ENCODE assay signal across 24 cellular contexts in the genomic region with DNA sequence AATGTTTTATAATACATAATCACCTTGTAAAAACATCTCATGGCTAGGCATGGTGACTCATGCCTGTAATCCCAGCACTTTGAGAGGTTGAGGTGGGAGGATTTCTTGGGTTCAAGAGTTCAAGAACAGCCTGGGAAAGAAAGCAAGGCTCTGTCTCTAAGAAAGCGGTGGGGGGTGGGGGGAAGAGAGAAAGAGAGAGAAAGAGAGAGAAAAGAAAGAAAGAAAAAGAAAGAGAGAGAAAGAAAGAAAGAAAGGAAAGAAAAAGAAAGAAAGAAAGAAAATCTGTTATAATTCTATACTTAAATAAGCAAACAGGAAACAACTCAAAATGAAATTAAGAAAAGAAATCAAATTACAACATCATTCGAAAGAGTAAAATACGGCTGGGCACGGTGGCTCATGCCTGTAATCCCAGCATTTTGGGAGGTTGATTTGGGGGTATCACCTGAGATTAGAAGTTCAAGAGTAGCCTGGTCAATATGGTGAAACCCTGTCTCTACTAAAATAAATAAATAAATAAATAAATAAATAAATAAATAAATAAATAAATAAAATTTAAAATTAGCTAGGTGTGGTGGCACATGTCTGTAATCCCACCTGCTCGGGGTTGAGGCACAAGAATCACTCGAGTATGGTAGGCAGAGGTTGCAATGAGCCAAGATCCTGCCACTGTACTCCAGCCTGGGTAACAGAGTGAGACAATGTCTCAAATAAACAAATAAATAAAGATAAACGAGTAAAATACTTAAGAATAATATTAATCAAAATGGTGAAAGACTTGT.
DNase-seq lines count a peak whose midpoint lies in the region; ATAC-seq, FAIRE-seq and TF ChIP-seq lines count a peak whose summit lies in the region.
"Had no signal": no experiment of that assay in that cellular context is flagged by ENCODE, and none has a peak within 500 bp of the region (broad histone marks: within the 10 kb centered on the region; RNA-seq: fewer than 3 reads in every experiment).

No MANE protein-coding gene starts in this region.

- TF ChIP-seq CTCF in HEK293 (tag by site-specific recombination; IDR thresholded peaks at IDR 0.05) (no peak), K562 (IDR thresholded peaks at IDR 0.05 in 2 of 3, conservative IDR thresholded peaks at IDR 0.05 in 1 of 3; ENCODE audit: insufficient read depth in 2 of 3, low read depth in 1 of 3, low read length in 3 of 3) (no peak)

- no peak for TF ChIP-seq RAD21 in K562 (CRISPR knock-in tag; conservative IDR thresholded peaks at IDR 0.05 in 1 of 2, IDR thresholded peaks at IDR 0.05 in 1 of 2)

- 2% methylated on average over 7 of the region's 7 CpGs for WGBS in K562 (ENCODE audit: insufficient coverage, low coverage, missing lambda C conversion rate)

- H3K9me1 ChIP-seq in K562 (ENCODE audit: control insufficient read depth, insufficient read depth, low read length), result no peaks in the 10 kb centered on the region

- no peak for ATAC-seq in K562
- no peak for ATAC-seq in HG02938 (IDR thresholded peaks at IDR 0.05; ENCODE audit: unreplicated experiment)
- ATAC-seq: CD8-positive, alpha-beta T cell; GM12878 had no signal

- intact Hi-C loops in K562 (cut with micrococcal nuclease), result no loop called here

- no TSS peak for BruUV-seq in K562 (replicated peaks; lab: Mats Ljungman, UMichigan)

- H3K9me3 ChIP-seq in HEK293 (ENCODE audit: control insufficient read depth, insufficient read depth, low read depth, low read length), result no peaks in the 10 kb centered on the region
- H3K9me3 ChIP-seq in K562 (replicated peaks; ENCODE audit: control insufficient read depth, insufficient read depth, low read depth, low read length), result no peaks in the 10 kb centered on the region

- H3K9ac ChIP-seq in K562 (ENCODE audit: insufficient read depth in 1 of 2, low read depth in 2 of 2, low read length in 2 of 2), result no peak overlapping the region
- H3K9ac ChIP-seq: BLaER1 treated with 17β-estradiol and CSF1 and Interleukin-3, amounts not matched to agents 10 nM and 100 nM had no signal

- no peak for FAIRE-seq in K562 (lab: Jason Lieb, UNC)
- FAIRE-seq: A204.1, GM12878, GM12892, GM18507 had no signal

- H3K4me2 ChIP-seq in K562 (ENCODE audit: insufficient read depth, low read length), result no peak overlapping the region
- H3K4me2 ChIP-seq: BLaER1 treated with 17β-estradiol and CSF1 and Interleukin-3, amounts not matched to agents 10 nM and 100 nM had no signal

- in situ Hi-C loops in K562 (cut with MboI), result no loop called here

- no peaks in the 10 kb centered on the region for H3K36me3 ChIP-seq in HEK293 (ENCODE audit: control insufficient read depth in 2 of 2, insufficient read depth in 1 of 2, low read length in 2 of 2)
- H3K36me3 ChIP-seq in K562 (ENCODE audit: control insufficient read depth, insufficient read depth, low read length), result no peaks in the 10 kb centered on the region
- H3K36me3 ChIP-seq: BLaER1 treated with 17β-estradiol and CSF1 and Interleukin-3, amounts not matched to agents 10 nM and 100 nM had no signal

- H3K27ac ChIP-seq in HEK293 (ENCODE audit: extremely low read depth, low read depth, low read length) (no peak overlapping the region), K562 (ENCODE audit: extremely low read depth, low read depth, low read length) (no peak overlapping the region)
- H3K27ac ChIP-seq: BLaER1 treated with 17β-estradiol and CSF1 and Interleukin-3, amounts not matched to agents 10 nM and 100 nM; C4-2B had no signal

- no peak overlapping the region for H2AFZ ChIP-seq in K562 (ENCODE audit: low read depth, low read length)

- DNase-seq in K562 (ENCODE audit: extremely low read depth in 1 of 4, low spot score in 3 of 4), result no peak
- DNase-seq in iris pigment epithelial cell (ENCODE audit: low read depth), result peak; percentile 18
- no peak for DNase-seq in SHP77 treated with DMSO at 0.1 percent for 48 hours (lab: John Stamatoyannopoulos, UW)
- DNase-seq in COLO668 (lab: John Stamatoyannopoulos, UW; ENCODE audit: unreplicated experiment), result no peak
- DNase-seq: 8988T; AML-193; CD4-positive, alpha-beta T cell; CD8-positive, alpha-beta T cell; COR-L47; DMS 273 treated with DMSO at 0.1 percent for 48 hours; DMS153; DMS53; DMS79; DND-41; EL; GDM1 had no signal

- no peaks in the 10 kb centered on the region for H3K79me2 ChIP-seq in K562 (ENCODE audit: control insufficient read depth, insufficient read depth, low read length)

- TF ChIP-seq EP300 in K562 (IDR thresholded peaks at IDR 0.05; ENCODE audit: low read length), result no peak

- CTCF ChIA-PET in HEK293 (lab: Yijun Ruan, JAX) (interaction anchor here (1.6 kb wide), 1 partner anchor 20 kb away, joined by 5 read pairs; no protein-coding TSS in a partner anchor), K562 (lab: Yijun Ruan, JAX; ENCODE audit: low intra/inter-chr PET ratio) (interaction anchor here (0.7 kb wide), 2 partner anchors 9 to 35 kb away, joined by 3 to 5 read pairs; no protein-coding TSS in a partner anchor)

- no peaks in the 10 kb centered on the region for H3K4me1 ChIP-seq in HEK293 (ENCODE audit: control insufficient read depth, insufficient read depth, low read length)
- no peaks in the 10 kb centered on the region for H3K4me1 ChIP-seq in K562 (replicated peaks in 1 of 2; ENCODE audit: control insufficient read depth in 2 of 2, insufficient read depth in 2 of 2, low read length in 2 of 2)
- H3K4me1 ChIP-seq: BLaER1 treated with 17β-estradiol and CSF1 and Interleukin-3, amounts not matched to agents 10 nM and 100 nM had no signal

- no peak overlapping the region for H3K4me3 ChIP-seq in HEK293 (ENCODE audit: low read depth, low read length)
- no peak overlapping the region for H3K4me3 ChIP-seq in K562
- H3K4me3 ChIP-seq: BLaER1 treated with 17β-estradiol and CSF1 and Interleukin-3, amounts not matched to agents 10 nM and 100 nM; GM12878 had no signal

- no peaks in the 10 kb centered on the region for H4K20me1 ChIP-seq in K562 (replicated peaks; ENCODE audit: control insufficient read depth, insufficient read depth, low read length)
- H4K20me1 ChIP-seq: BLaER1 treated with 17β-estradiol and CSF1 and Interleukin-3, amounts not matched to agents 10 nM and 100 nM had no signal

- POLR2A ChIA-PET in HEK293 (lab: Yijun Ruan, JAX) (no interaction called here), K562 (lab: Yijun Ruan, JAX) (no interaction called here)

- TF ChIP-seq POLR2A in K562 (conservative IDR thresholded peaks at IDR 0.05), result no peak

- H3K27me3 ChIP-seq in K562 (ENCODE audit: control insufficient read depth in 2 of 2, insufficient read depth in 2 of 2, low read length in 2 of 2), result peaks cover 25 to 37% of the 10 kb centered on the region in 2 experiments
- H3K27me3 ChIP-seq: BLaER1 treated with 17β-estradiol and CSF1 and Interleukin-3, amounts not matched to agents 10 nM and 100 nM had no signal

TF ChIP-seq in HEK293, 187 proteins besides CTCF, POLR2A, EP300 and RAD21 (continues in another document):
- peak; percentile 21; the same call in 1 of the 2 replicates for TF ChIP-seq ZNF555 (tag by site-specific recombination; conservative IDR thresholded peaks at IDR 0.05)

TF ChIP-seq in K562, 482 proteins besides CTCF, POLR2A, EP300 and RAD21 (continues in another document):
- TF ChIP-seq NCOA4 (IDR thresholded peaks at IDR 0.05; ENCODE audit: partially characterized antibody) (peak; percentile 81), SP2 (IDR thresholded peaks at IDR 0.05; ENCODE audit: extremely low read depth, low read depth, low read length, poor library complexity, severe bottlenecking) (no peak), SNIP1 (IDR thresholded peaks at IDR 0.05; ENCODE audit: low read depth) (0 out of 2 replicates have a peak, but pooled peaks have one; percentile 9), ZBTB17 (CRISPR knock-in tag; IDR thresholded peaks at IDR 0.05) (no peak), PHB (CRISPR knock-in tag; IDR thresholded peaks at IDR 0.05) (no peak), MIER1 (IDR thresholded peaks at IDR 0.05; ENCODE audit: low read depth) (peak; percentile 12; the same call in 1 of the 2 replicates), NFIC (IDR thresholded peaks at IDR 0.05) (no peak), TAL1 (IDR thresholded peaks at IDR 0.05) (no peak), MNT (conservative IDR thresholded peaks at IDR 0.05) (peak in 1 of 2 experiments; percentile 10; a peak in 1 of 4 replicates), L3MBTL2 (IDR thresholded peaks at IDR 0.05) (no peak), CSDE1 (IDR thresholded peaks at IDR 0.05) (peak in 1 of 2 experiments; percentile 52; a peak in 1 of 4 replicates), LARP7 (IDR thresholded peaks at IDR 0.05) (0 out of 2 replicates have a peak, but pooled peaks have one; percentile 35)
- TF ChIP-seq, protein P1, sequence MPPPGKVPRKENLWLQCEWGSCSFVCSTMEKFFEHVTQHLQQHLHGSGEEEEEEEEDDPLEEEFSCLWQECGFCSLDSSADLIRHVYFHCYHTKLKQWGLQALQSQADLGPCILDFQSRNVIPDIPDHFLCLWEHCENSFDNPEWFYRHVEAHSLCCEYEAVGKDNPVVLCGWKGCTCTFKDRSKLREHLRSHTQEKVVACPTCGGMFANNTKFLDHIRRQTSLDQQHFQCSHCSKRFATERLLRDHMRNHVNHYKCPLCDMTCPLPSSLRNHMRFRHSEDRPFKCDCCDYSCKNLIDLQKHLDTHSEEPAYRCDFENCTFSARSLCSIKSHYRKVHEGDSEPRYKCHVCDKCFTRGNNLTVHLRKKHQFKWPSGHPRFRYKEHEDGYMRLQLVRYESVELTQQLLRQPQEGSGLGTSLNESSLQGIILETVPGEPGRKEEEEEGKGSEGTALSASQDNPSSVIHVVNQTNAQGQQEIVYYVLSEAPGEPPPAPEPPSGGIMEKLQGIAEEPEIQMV (tag; conservative IDR thresholded peaks at IDR 0.05; ENCODE audit: low read depth), result 0 out of 2 replicates have a peak, but pooled peaks have one; percentile 39
